Comparison of ENCODE assay signal across 8 cellular contexts in genomic region chr2:42906557-42907380, GRCh38.
A peak's percentile ranks its signal among the peaks of the same experiment; 100 is the strongest.
DNase-seq lines count a peak whose midpoint lies in the region; ATAC-seq and TF ChIP-seq lines count a peak whose summit lies in the region.

No MANE protein-coding gene starts in this region.

- CTCF ChIA-PET in Calu3 (lab: Charles Lee), result interaction anchor here (0.5 to 1.3 kb wide), 5 partner anchors 8 to 523 kb away, joined by 3 to 8 read pairs (median 4); no protein-coding TSS in a partner anchor
- CTCF ChIA-PET in activated naive CD4-positive, alpha-beta T cell treated with anti-CD3 and anti-CD28 coated beads for 36 hours (lab: Charles Lee), result no interaction called here

- ATAC-seq in HG02981 (IDR thresholded peaks at IDR 0.05; ENCODE audit: unreplicated experiment) (no peak), HG03520 (IDR thresholded peaks at IDR 0.05; ENCODE audit: unreplicated experiment) (no peak)

- H3K9me3 Mint-ChIP-seq in Calu3 (ENCODE audit: low read depth, unreplicated experiment), result no peaks in the 10 kb centered on the region
- H3K9me3 Mint-ChIP-seq in endodermal cell, result no peaks in the 10 kb centered on the region
- H3K9me3 Mint-ChIP-seq in activated naive CD4-positive, alpha-beta T cell treated with anti-CD3 and anti-CD28 coated beads for 36 hours, result no peaks in the 10 kb centered on the region

- no peak overlapping the region for H3K4me3 Mint-ChIP-seq in Calu3 (ENCODE audit: low read depth, unreplicated experiment)
- no peak overlapping the region for H3K4me3 Mint-ChIP-seq in endodermal cell
- H3K4me3 Mint-ChIP-seq in activated naive CD4-positive, alpha-beta T cell treated with anti-CD3 and anti-CD28 coated beads for 36 hours, result no peak overlapping the region

- DNase-seq in Calu3 (peak; percentile 41), NCI-H2227 (lab: John Stamatoyannopoulos, UW; ENCODE audit: unreplicated experiment) (peak; percentile 52), endodermal cell (peak; percentile 72), Karpas-422 (no peak)
- DNase-seq in activated naive CD4-positive, alpha-beta T cell treated with anti-CD3 and anti-CD28 coated beads for 36 hours, result no peak

- H3K9ac ChIP-seq in endodermal cell (ENCODE audit: extremely low read depth, low read length, poor library complexity, severe bottlenecking), result no peak overlapping the region
- no peak overlapping the region for H3K9ac ChIP-seq in muscle layer of colon (ENCODE audit: low read length)
- H3K9ac ChIP-seq in Karpas-422 (ENCODE audit: low read length), result no peak overlapping the region

- 48 to 58% methylated on average over 6 to 15 of the region's 15 CpGs for WGBS in endodermal cell (ENCODE audit: insufficient coverage in 1 of 2, insufficient read length in 1 of 2), 2 experiments

- no TSS peak for BruUV-seq in Calu3 (replicated peaks; lab: Mats Ljungman, UMichigan)

- H3K79me2 ChIP-seq in Karpas-422 (ENCODE audit: low read length), result no peaks in the 10 kb centered on the region

- no peak overlapping the region for H3K4me3 ChIP-seq in endodermal cell (ENCODE audit: low read length)
- peak overlapping the region; percentile 12 to 35 for H3K4me3 ChIP-seq in muscle layer of colon (ENCODE audit: low read depth in 1 of 2, low read length in 2 of 2)
- H3K4me3 ChIP-seq in Karpas-422 (ENCODE audit: low read length), result no peak overlapping the region

- TF ChIP-seq CTCF in Calu3 (IDR thresholded peaks at IDR 0.05; ENCODE audit: unreplicated experiment) (no peak), endodermal cell (conservative IDR thresholded peaks at IDR 0.05) (no peak)

- H3K27me3 Mint-ChIP-seq in Calu3 (ENCODE audit: unreplicated experiment) (no peaks in the 10 kb centered on the region), endodermal cell (ENCODE audit: insufficient read depth) (no peaks in the 10 kb centered on the region)
- H3K27me3 Mint-ChIP-seq in activated naive CD4-positive, alpha-beta T cell treated with anti-CD3 and anti-CD28 coated beads for 36 hours (ENCODE audit: low read depth), result peaks cover 11% of the 10 kb centered on the region

- peaks cover 19% of the 10 kb centered on the region for H3K4me1 ChIP-seq in endodermal cell (ENCODE audit: control insufficient read depth, insufficient read depth, low read length)
- peaks cover 43% of the 10 kb centered on the region for H3K4me1 ChIP-seq in muscle layer of colon (ENCODE audit: insufficient read depth, low read length)
- H3K4me1 ChIP-seq in Karpas-422 (ENCODE audit: low read length), result no peaks in the 10 kb centered on the region

- peaks cover 18% of the 10 kb centered on the region for H3K4me1 Mint-ChIP-seq in Calu3 (ENCODE audit: low read depth, unreplicated experiment)
- H3K4me1 Mint-ChIP-seq in endodermal cell, result peaks cover 40% of the 10 kb centered on the region
- peaks cover 2% of the 10 kb centered on the region for H3K4me1 Mint-ChIP-seq in activated naive CD4-positive, alpha-beta T cell treated with anti-CD3 and anti-CD28 coated beads for 36 hours (ENCODE audit: low read depth)

- no peak overlapping the region for H2AFZ ChIP-seq in Karpas-422 (ENCODE audit: low read length)

- H3K27ac Mint-ChIP-seq in Calu3 (ENCODE audit: unreplicated experiment) (peak overlapping the region; percentile 59), endodermal cell (peak overlapping the region; percentile 11)
- no peak overlapping the region for H3K27ac Mint-ChIP-seq in activated naive CD4-positive, alpha-beta T cell treated with anti-CD3 and anti-CD28 coated beads for 36 hours

- H3K27ac ChIP-seq in endodermal cell (ENCODE audit: low read depth, low read length) (peak overlapping the region; percentile 45), muscle layer of colon (ENCODE audit: low read depth, low read length) (peak overlapping the region; percentile 45), Karpas-422 (ENCODE audit: low read length) (no peak overlapping the region)

- H3K4me2 ChIP-seq in Karpas-422 (ENCODE audit: low read depth, low read length, poor library complexity, severe bottlenecking), result no peak overlapping the region

- no peaks in the 10 kb centered on the region for H3K27me3 ChIP-seq in endodermal cell (ENCODE audit: control insufficient read depth, insufficient read depth, low read length, poor library complexity, severe bottlenecking)
- no peaks in the 10 kb centered on the region for H3K27me3 ChIP-seq in muscle layer of colon (ENCODE audit: control insufficient read depth in 1 of 2, insufficient read depth in 2 of 2, low read length in 2 of 2)
- no peaks in the 10 kb centered on the region for H3K27me3 ChIP-seq in Karpas-422 (ENCODE audit: low read length)

- H3K36me3 Mint-ChIP-seq in Calu3 (ENCODE audit: insufficient read depth, unreplicated experiment), result no peaks in the 10 kb centered on the region
- H3K36me3 Mint-ChIP-seq in endodermal cell (ENCODE audit: low read depth), result no peaks in the 10 kb centered on the region
- H3K36me3 Mint-ChIP-seq in activated naive CD4-positive, alpha-beta T cell treated with anti-CD3 and anti-CD28 coated beads for 36 hours (ENCODE audit: low read depth), result no peaks in the 10 kb centered on the region

- intact Hi-C loops in Calu3 (cut with micrococcal nuclease; ENCODE audit: unreplicated experiment), result no loop called here
- intact Hi-C loops in activated naive CD4-positive, alpha-beta T cell treated with anti-CD3 and anti-CD28 coated beads for 36 hours (cut with micrococcal nuclease), result no loop called here

- H3K9me2 ChIP-seq in Karpas-422 (replicated peaks; ENCODE audit: insufficient read depth, low read length), result no peaks in the 10 kb centered on the region

- no peaks in the 10 kb centered on the region for H3K9me3 ChIP-seq in endodermal cell (ENCODE audit: control insufficient read depth, low read length)
- no peaks in the 10 kb centered on the region for H3K9me3 ChIP-seq in muscle layer of colon (ENCODE audit: low read length)
- H3K9me3 ChIP-seq in Karpas-422 (ENCODE audit: low read length), result no peaks in the 10 kb centered on the region

- no peaks in the 10 kb centered on the region for H4K20me1 ChIP-seq in Karpas-422 (ENCODE audit: insufficient read depth, low read depth, low read length)

- H3K36me3 ChIP-seq in endodermal cell (ENCODE audit: control insufficient read depth, insufficient read depth, low read length) (no peaks in the 10 kb centered on the region), muscle layer of colon (ENCODE audit: insufficient read depth, low read length) (no peaks in the 10 kb centered on the region), Karpas-422 (ENCODE audit: insufficient read depth, low read length) (no peaks in the 10 kb centered on the region)

Comparison
In these comparisons a context has a peak if more than half of its experiments do, and no peak if none do; other contexts are left out.
1. DNase-seq: peak in Calu3 (single experiment), NCI-H2227 (single experiment) and endodermal cell (single experiment); none in activated naive CD4-positive, alpha-beta T cell treated with anti-CD3 and anti-CD28 coated beads for 36 hours (single experiment) and Karpas-422 (single experiment).
2. H3K4me3 ChIP-seq: peak in muscle layer of colon (2 of 2); none in endodermal cell (single experiment) and Karpas-422 (single experiment).